Comparison of ENCODE assay signal across 10 cellular contexts in genomic region chr2:95062716-95063400, GRCh38. TPM values are rescaled to one million over a fixed set of nuclear protein-coding genes. Genes with fewer than 3 reads are reported as not detected.
A peak's percentile ranks its signal among the peaks of the same experiment; 100 is the strongest.
DNase-seq lines count a peak whose midpoint lies in the region; ATAC-seq, FAIRE-seq and TF ChIP-seq lines count a peak whose summit lies in the region.
"Had no signal": no experiment of that assay in that cellular context is flagged by ENCODE, and none has a peak within 500 bp of the region (broad histone marks: within the 10 kb centered on the region; RNA-seq: fewer than 3 reads in every experiment).

No MANE protein-coding gene starts in this region.

- no peaks in the 10 kb centered on the region for H3K4me1 ChIP-seq in aorta (ENCODE audit: control insufficient read depth in 1 of 2, insufficient read depth in 2 of 2, low read length in 2 of 2)
- no peaks in the 10 kb centered on the region for H3K4me1 ChIP-seq in left ventricle myocardium inferior
- H3K4me1 ChIP-seq: parathyroid adenoma had no signal

- WGBS in aorta, 2 donors, result 35 to 47% methylated on average over 7 of the region's 7 CpGs

- no peak overlapping the region for H3K4me3 ChIP-seq in bronchial epithelial cell (ENCODE audit: low read depth, low read length)
- H3K4me3 ChIP-seq in aorta (ENCODE audit: low read length in 2 of 2), result no peak overlapping the region
- H3K4me3 ChIP-seq in left ventricle myocardium inferior, result no peak overlapping the region

- H3K27ac ChIP-seq in aorta (ENCODE audit: low read depth in 1 of 2, low read length in 2 of 2), result no peak overlapping the region
- no peak overlapping the region for H3K27ac ChIP-seq in left ventricle myocardium inferior (replicated peaks)
- H3K27ac ChIP-seq: HL-60, parathyroid adenoma had no signal

- H3K9me3 ChIP-seq in aorta (ENCODE audit: control insufficient read depth, low read length) (peaks cover 4% of the 10 kb centered on the region), left ventricle myocardium inferior (replicated peaks) (no peaks in the 10 kb centered on the region)

- TF ChIP-seq CTCF in bronchial epithelial cell (IDR thresholded peaks at IDR 0.05; ENCODE audit: insufficient read depth, low read length, severe bottlenecking) (no peak), left ventricle myocardium inferior (IDR thresholded peaks at IDR 0.05; ENCODE audit: borderline replicate concordance) (no peak), omental fat pad (IDR thresholded peaks at IDR 0.05) (no peak)

- H3K36me3 ChIP-seq in bronchial epithelial cell (ENCODE audit: control insufficient read depth, insufficient read depth, low read length), result no peaks in the 10 kb centered on the region
- H3K36me3 ChIP-seq in aorta (ENCODE audit: control insufficient read depth in 1 of 2, insufficient read depth in 2 of 2, low read length in 1 of 2), result no peaks in the 10 kb centered on the region
- H3K36me3 ChIP-seq in left ventricle myocardium inferior, result no peaks in the 10 kb centered on the region

- ATAC-seq in GM19328 (IDR thresholded peaks at IDR 0.05; ENCODE audit: unreplicated experiment) (peak; percentile 81), HG03432 (IDR thresholded peaks at IDR 0.05; ENCODE audit: unreplicated experiment) (peak; percentile 86), aorta (ENCODE audit: low FRiP score) (no peak), omental fat pad (ENCODE audit: low FRiP score) (no peak)

- FAIRE-seq in bronchial epithelial cell (lab: Jason Lieb, UNC), result no peak

- DNase-seq in DMS79 treated with DMSO at 0.1 percent for 48 hours (lab: John Stamatoyannopoulos, UW), result peak; percentile 48
- DNase-seq in bronchial epithelial cell (ENCODE audit: low read depth), result peak; percentile 30
- no peak for DNase-seq in aorta
- DNase-seq in germinal center (ENCODE audit: low spot score), result no peak
- no peak for DNase-seq in left ventricle myocardium inferior
- DNase-seq in omental fat pad (ENCODE audit: low spot score), result no peak

- H3K27me3 ChIP-seq in bronchial epithelial cell (ENCODE audit: control insufficient read depth, insufficient read depth, low read length) (peaks cover 2% of the 10 kb centered on the region), aorta (ENCODE audit: control insufficient read depth in 1 of 2, insufficient read depth in 2 of 2, low read length in 1 of 2) (no peaks in the 10 kb centered on the region), left ventricle myocardium inferior (ENCODE audit: low read depth) (peaks cover 88% of the 10 kb centered on the region)

- intact Hi-C loops in aorta (cut with DNase I) (no loop called here), left ventricle myocardium inferior (cut with micrococcal nuclease) (no loop called here)

RNA-seq across cellular contexts. Expression of gene MAL, which starts 37.4 kb away (rescaled TPM):
- total RNA-seq in bronchial epithelial cell, result 1.1 and 11.0 TPM in 2 replicates
- total RNA-seq in aorta, result 1 to 10 TPM; 1.2 to 1.9 TPM
- polyA plus RNA-seq in aorta, result 1 to 10 TPM in 1 of 2 donors, under 1 TPM in 1; 0.49 to 2.0 TPM
- total RNA-seq in left ventricle myocardium inferior, result 4.4 TPM
- total RNA-seq in omental fat pad, result 1 to 10 TPM in 1 of 4 donors, under 1 TPM in 1, not detected in 2; 0.93 to 4.7 TPM

RNA-seq across cellular contexts. Expression of gene MRPS5, which starts 58.8 kb away (rescaled TPM):
- total RNA-seq in bronchial epithelial cell (59.5 and 59.8 TPM in 2 replicates), aorta (10 to 100 TPM; 31.2 to 38.3 TPM), left ventricle myocardium inferior (81.2 TPM), omental fat pad (10 to 100 TPM; 39.4 to 60.6 (median 47.5) TPM)
- polyA plus RNA-seq in aorta, result 10 to 100 TPM; 34.3 to 57.1 TPM

Comparison
In these comparisons a context has a peak if more than half of its experiments do, and no peak if none do; other contexts are left out.
1. DNase-seq: peak in DMS79 treated with DMSO at 0.1 percent for 48 hours (single experiment) and bronchial epithelial cell (single experiment); none in aorta (0 of 2), germinal center (single experiment), left ventricle myocardium inferior (single experiment) and omental fat pad (single experiment).
2. ATAC-seq: peak in GM19328 (single experiment) and HG03432 (single experiment); none in aorta (single experiment) and omental fat pad (single experiment).